ENCODE assay signal across 10 cellular contexts in genomic region chr5:31273631-31274378, GRCh38.
A peak's percentile ranks its signal among the peaks of the same experiment; 100 is the strongest.
DNase-seq lines count a peak whose midpoint lies in the region; ATAC-seq, FAIRE-seq and TF ChIP-seq lines count a peak whose summit lies in the region.
"Had no signal": no experiment of that assay in that cellular context is flagged by ENCODE, and none has a peak within 500 bp of the region (broad histone marks: within the 10 kb centered on the region; RNA-seq: fewer than 3 reads in every experiment).

No MANE protein-coding gene starts in this region.

- no peak overlapping the region for H2AFZ ChIP-seq in GM12878 (ENCODE audit: control insufficient read depth, low read depth, low read length)

- intact Hi-C loops in GM12878 (cut with micrococcal nuclease; ENCODE audit: unreplicated experiment): no loop called here
- intact Hi-C loops in sciatic nerve (cut with DNase I): no loop called here

- peak overlapping the region; percentile 22; the same call in 1 of the 2 replicates for H3K4me3 ChIP-seq in GM12878
- H3K4me3 ChIP-seq in small intestine (ENCODE audit: low read depth in 1 of 2, low read length in 2 of 2): peak overlapping the region in 1 of 2 donors; percentile 37

- no peak overlapping the region for H3K9ac ChIP-seq in GM12878 (ENCODE audit: control insufficient read depth, insufficient read depth, low read length)
- H3K9ac ChIP-seq: KMS-11 had no signal

- SMC1A ChIA-PET in GM12878 (lab: Charles Lee; ENCODE audit: uncharacterized antibody, unreplicated experiment): no interaction called here

- POLR2A ChIA-PET in GM12878 (lab: Charles Lee): no interaction called here

- no peak for FAIRE-seq in GM12878 (lab: Jason Lieb, UNC)
- no peak for FAIRE-seq in small intestine (lab: Jason Lieb, UNC)

- H3K4me2 ChIP-seq in GM12878 (ENCODE audit: control insufficient read depth, insufficient read depth): peak overlapping the region; percentile 34; the same call in 1 of the 2 replicates
- H3K4me2 ChIP-seq: KMS-11 had no signal

- 19% methylated on average over 8 of the region's 8 CpGs for WGBS in GM12878 (ENCODE audit: insufficient coverage, insufficient replicate concordance, low lambda C conversion rate, missing lambda C conversion rate)
- WGBS in small intestine, 3 donors: 39 to 48% (median 41%) methylated on average over 8 of the region's 8 CpGs

- ATAC-seq in GM19043 (IDR thresholded peaks at IDR 0.05; ENCODE audit: low read depth, unreplicated experiment) (peak; percentile 70), HG02885 (IDR thresholded peaks at IDR 0.05; ENCODE audit: poor library complexity, unreplicated experiment) (peak; percentile 92), GM12878 (peak; percentile 85), GM19023 (IDR thresholded peaks at IDR 0.05; ENCODE audit: unreplicated experiment) (no peak), sciatic nerve (no peak)

- no peak for TF ChIP-seq RAD21 in GM12878 (IDR thresholded peaks at IDR 0.05; ENCODE audit: insufficient read depth, low read depth, low read length)

- H3K27ac ChIP-seq in GM12878 (ENCODE audit: control insufficient read depth, insufficient read depth): no peak overlapping the region
- H3K27ac ChIP-seq in small intestine (ENCODE audit: low read depth in 1 of 2, low read length in 1 of 2): peak overlapping the region in 1 of 2 donors; percentile 65
- H3K27ac ChIP-seq: KMS-11 had no signal

- CTCF ChIA-PET in GM12878 (lab: Yijun Ruan, JAX): interaction anchor here (1.0 kb wide), 1 partner anchor 873 kb away, joined by 3 read pairs; no protein-coding TSS in a partner anchor

- BruUV-seq in GM12878 (replicated peaks; lab: Mats Ljungman, UMichigan): no TSS peak

- RAD21 ChIA-PET in GM12878 (lab: Charles Lee; ENCODE audit: unreplicated experiment): no interaction called here

- H3K4me1 ChIP-seq in GM12878 (ENCODE audit: control insufficient read depth, insufficient read depth, low read length): peaks cover 3% of the 10 kb centered on the region; the same call in 1 of the 2 replicates
- H3K4me1 ChIP-seq in small intestine (ENCODE audit: control insufficient read depth in 2 of 2, insufficient read depth in 1 of 2, low read depth in 1 of 2, low read length in 1 of 2): no peaks in the 10 kb centered on the region

- H3K79me2 ChIP-seq in GM12878 (ENCODE audit: control insufficient read depth, insufficient read depth, low read length): no peaks in the 10 kb centered on the region

- no peak for TF ChIP-seq EP300 in GM12878 (IDR thresholded peaks at IDR 0.05; ENCODE audit: borderline replicate concordance in 1 of 2, control insufficient read depth in 1 of 2, low read depth in 2 of 2, low read length in 2 of 2)

- in situ Hi-C loops in GM12878 (cut with MboI): no loop called here

- H3K36me3 ChIP-seq in GM12878 (ENCODE audit: control insufficient read depth in 2 of 2, insufficient read depth in 2 of 2, low read length in 1 of 2) (no peaks in the 10 kb centered on the region), small intestine (ENCODE audit: control insufficient read depth in 2 of 2, insufficient read depth in 2 of 2, low read length in 2 of 2) (no peaks in the 10 kb centered on the region)

- H3K9me3 ChIP-seq in GM12878 (replicated peaks; ENCODE audit: control insufficient read depth, insufficient read depth, low read length): no peaks in the 10 kb centered on the region
- H3K9me3 ChIP-seq in small intestine (ENCODE audit: control insufficient read depth, low read depth): no peaks in the 10 kb centered on the region

- no peaks in the 10 kb centered on the region for H4K20me1 ChIP-seq in GM12878 (ENCODE audit: control insufficient read depth, insufficient read depth)

- no peak for TF ChIP-seq CTCF in GM12878 (IDR thresholded peaks at IDR 0.05 in 2 of 3, conservative IDR thresholded peaks at IDR 0.05 in 1 of 3; ENCODE audit: control insufficient read depth in 2 of 3, extremely low read depth in 1 of 3, insufficient read depth in 1 of 3, low read depth in 3 of 3, low read length in 3 of 3)

- peak; percentile 11 for DNase-seq in GM12878 (ENCODE audit: low read depth, low spot score)
- peak; percentile 45 for DNase-seq in small intestine
- no peak for DNase-seq in C1 segment of cervical spinal cord (lab: John Stamatoyannopoulos, UW)
- DNase-seq in kidney glomerular epithelial cell (lab: John Stamatoyannopoulos, UW): no peak
- no peak for DNase-seq in sciatic nerve (ENCODE audit: low spot score)
- DNase-seq: activated naive CD4-positive, alpha-beta T cell treated with anti-CD3 and anti-CD28 coated beads, Interleukin-2, amount 10 ng/mL, durations not matched to agents 7 days and 5 days had no signal

- no peak for TF ChIP-seq POLR2A in GM12878 (IDR thresholded peaks at IDR 0.05; ENCODE audit: low read depth, low read length)

- no peaks in the 10 kb centered on the region for H3K27me3 ChIP-seq in GM12878 (replicated peaks in 1 of 2; ENCODE audit: control insufficient read depth in 2 of 2, insufficient read depth in 2 of 2, low read length in 1 of 2)
- H3K27me3 ChIP-seq in small intestine (ENCODE audit: control insufficient read depth in 2 of 2, insufficient read depth in 2 of 2, low read length in 2 of 2): peaks cover 0 to 1% of the 10 kb centered on the region in 2 donors

TF ChIP-seq in GM12878, 131 proteins besides CTCF, POLR2A, EP300 and RAD21:
- no peak for TF ChIP-seq ETV6 (conservative IDR thresholded peaks at IDR 0.05 in 1 of 2, IDR thresholded peaks at IDR 0.05 in 1 of 2; ENCODE audit: borderline replicate concordance in 1 of 2, low read depth in 1 of 2)
- 0 out of 2 replicates have a peak, but pooled peaks have one; percentile 27 for TF ChIP-seq JUNB (IDR thresholded peaks at IDR 0.05)

Comparison
In these comparisons a context has a peak if more than half of its experiments do, and no peak if none do; other contexts are left out.
1. ATAC-seq: peak in GM19043 (single experiment), HG02885 (single experiment) and GM12878 (single experiment); none in GM19023 (single experiment) and sciatic nerve (single experiment).
2. DNase-seq: peak in GM12878 (single experiment) and small intestine (single experiment); none in C1 segment of cervical spinal cord (0 of 14), kidney glomerular epithelial cell (single experiment) and sciatic nerve (single experiment).